Comparison of ENCODE assay signal across 18 cellular contexts in the genomic region with DNA sequence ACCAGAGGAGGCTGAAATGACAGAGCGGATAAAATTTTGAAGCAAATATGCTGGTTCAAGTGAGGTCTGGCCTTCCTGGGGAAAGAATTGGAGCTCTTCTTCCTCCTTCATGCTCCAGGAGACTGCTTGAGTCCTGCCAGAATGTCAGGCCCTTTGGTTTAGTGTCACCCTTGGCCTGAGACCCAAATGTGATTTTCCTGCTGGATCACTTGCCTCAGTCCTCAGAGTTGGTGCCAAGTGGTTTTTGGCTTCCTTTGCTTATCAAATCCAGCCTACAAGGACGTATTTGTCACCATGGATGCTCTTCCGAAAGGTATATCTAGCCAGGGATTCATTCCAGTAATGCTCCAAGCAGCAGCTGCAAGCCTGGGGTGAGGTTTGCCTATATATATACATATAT.
A peak's percentile ranks its signal among the peaks of the same experiment; 100 is the strongest.
DNase-seq lines count a peak whose midpoint lies in the region; TF ChIP-seq lines count a peak whose summit lies in the region.
"Had no signal": no experiment of that assay in that cellular context is flagged by ENCODE, and none has a peak within 500 bp of the region (broad histone marks: within the 10 kb centered on the region; RNA-seq: fewer than 3 reads in every experiment).

No MANE protein-coding gene starts in this region.

- H3K27ac ChIP-seq in right atrium auricular region, result no peak overlapping the region
- H3K27ac ChIP-seq: 22Rv1, A549 had no signal

- H3K4me3 ChIP-seq in right atrium auricular region, result no peak overlapping the region
- no peak overlapping the region for H3K4me3 ChIP-seq in MG63
- H3K4me3 ChIP-seq: A549, GM23338 had no signal

- no peaks in the 10 kb centered on the region for H3K4me1 ChIP-seq in right atrium auricular region
- H3K4me1 ChIP-seq: A549 had no signal

- no peak for TF ChIP-seq CTCF in type B pancreatic cell (conservative IDR thresholded peaks at IDR 0.05)
- TF ChIP-seq CTCF in osteocyte (IDR thresholded peaks at IDR 0.05), result no peak
- no peak for TF ChIP-seq CTCF in right atrium auricular region (IDR thresholded peaks at IDR 0.05)

- no peaks in the 10 kb centered on the region for H3K27me3 ChIP-seq in right atrium auricular region
- H3K27me3 ChIP-seq in MG63, result no peaks in the 10 kb centered on the region

- H3K9me3 ChIP-seq in right atrium auricular region (no peaks in the 10 kb centered on the region), MG63 (no peaks in the 10 kb centered on the region)
- H3K9me3 ChIP-seq: A549 had no signal

- H3K4me3 Mint-ChIP-seq in type B pancreatic cell, result no peak overlapping the region
- no peak overlapping the region for H3K4me3 Mint-ChIP-seq in osteocyte (ENCODE audit: unreplicated experiment)
- H3K4me3 Mint-ChIP-seq: CD4-positive, alpha-beta memory T cell; GM23338; H9 had no signal

- no peaks in the 10 kb centered on the region for H3K36me3 Mint-ChIP-seq in type B pancreatic cell
- H3K36me3 Mint-ChIP-seq in osteocyte (ENCODE audit: unreplicated experiment), result no peaks in the 10 kb centered on the region
- H3K36me3 Mint-ChIP-seq: CD4-positive, alpha-beta memory T cell had no signal

- H3K36me3 ChIP-seq in right atrium auricular region (no peaks in the 10 kb centered on the region), MG63 (no peaks in the 10 kb centered on the region)

- DNase-seq in G401 (ENCODE audit: low spot score) (peak; percentile 93), cerebellar cortex (ENCODE audit: low spot score) (peak; percentile 90), ecto neural progenitor cell (ENCODE audit: low spot score) (peak; percentile 3), type B pancreatic cell (ENCODE audit: extremely low spot score, unreplicated experiment) (peak; percentile 10), osteocyte (ENCODE audit: extremely low spot score, unreplicated experiment) (no peak), right atrium auricular region (ENCODE audit: low spot score) (no peak), MG63 (no peak)
- DNase-seq: ACHN; Calu3; CD4-positive, alpha-beta memory T cell; COR-L47; DMS79; EL; GF-D8; H9 had no signal

- peaks cover 10% of the 10 kb centered on the region for H3K4me1 Mint-ChIP-seq in type B pancreatic cell (ENCODE audit: unreplicated experiment)
- no peaks in the 10 kb centered on the region for H3K4me1 Mint-ChIP-seq in osteocyte (ENCODE audit: unreplicated experiment)
- H3K4me1 Mint-ChIP-seq: CD4-positive, alpha-beta memory T cell had no signal

- no peaks in the 10 kb centered on the region for H3K9me3 Mint-ChIP-seq in type B pancreatic cell
- no peaks in the 10 kb centered on the region for H3K9me3 Mint-ChIP-seq in osteocyte (ENCODE audit: unreplicated experiment)
- H3K9me3 Mint-ChIP-seq: GM23338, H9 had no signal

- H3K27me3 Mint-ChIP-seq in type B pancreatic cell (no peaks in the 10 kb centered on the region), osteocyte (ENCODE audit: unreplicated experiment) (no peaks in the 10 kb centered on the region)

- in situ Hi-C loops in G401 (cut with HindIII; ENCODE audit: low sequenced_read_pairs), result no loop called here

- no peak overlapping the region for H3K27ac Mint-ChIP-seq in type B pancreatic cell
- no peak overlapping the region for H3K27ac Mint-ChIP-seq in osteocyte (ENCODE audit: unreplicated experiment)
- H3K27ac Mint-ChIP-seq: CD4-positive, alpha-beta memory T cell; GM23338; H9 had no signal

Comparison
In these comparisons a context has a peak if more than half of its experiments do, and no peak if none do; other contexts are left out.
1. DNase-seq: peak in G401 (single experiment), cerebellar cortex (single experiment), ecto neural progenitor cell (single experiment) and type B pancreatic cell (single experiment); none in osteocyte (single experiment), right atrium auricular region (single experiment) and MG63 (single experiment).